Comparison of ENCODE assay signal across 13 cellular contexts in genomic region chr6:138945354-138945753, GRCh38. TPM values are rescaled to one million over a fixed set of nuclear protein-coding genes. Genes with fewer than 3 reads are reported as not detected.
A peak's percentile ranks its signal among the peaks of the same experiment; 100 is the strongest.
DNase-seq lines count a peak whose midpoint lies in the region; ATAC-seq, FAIRE-seq and TF ChIP-seq lines count a peak whose summit lies in the region.
"Had no signal": no experiment of that assay in that cellular context is flagged by ENCODE, and none has a peak within 500 bp of the region (broad histone marks: within the 10 kb centered on the region; RNA-seq: fewer than 3 reads in every experiment).

No MANE protein-coding gene starts in this region.

- in situ Hi-C loops in Panc1 (cut with HindIII; ENCODE audit: low pct_unique_long_range_greater_than_20kb, low sequenced_read_pairs), result no loop called here

- H3K4me3 ChIP-seq in AG10803 (ENCODE audit: low read length) (no peak overlapping the region), Panc1 (ENCODE audit: low read depth in 2 of 2, low read length in 2 of 2) (no peak overlapping the region)

- POLR2A ChIA-PET in Panc1 (lab: Charles Lee), result no interaction called here

- H3K9me3 ChIP-seq in Panc1 (ENCODE audit: control insufficient read depth, insufficient read depth, low read depth, low read length), result no peaks in the 10 kb centered on the region

- ATAC-seq in Panc1, result no peak
- ATAC-seq in foreskin keratinocyte, result no peak
- no peak for ATAC-seq in GM19452 (IDR thresholded peaks at IDR 0.05; ENCODE audit: unreplicated experiment)
- no peak for ATAC-seq in GM18520 (IDR thresholded peaks at IDR 0.05; ENCODE audit: unreplicated experiment)
- ATAC-seq: activated naive CD4-positive, alpha-beta T cell treated with anti-CD3 and anti-CD28 coated beads, Interleukin-2, amount 50 U/mL, for 72 hours had no signal

- DNase-seq in AG10803 (ENCODE audit: low read depth), result no peak
- no peak for DNase-seq in D721Med (ENCODE audit: insufficient read length, low spot score)
- DNase-seq in Panc1 (ENCODE audit: low read depth, low spot score), result no peak
- no peak for DNase-seq in foreskin keratinocyte
- no peak for DNase-seq in activated T-cell treated with anti-CD3 and anti-CD28 coated beads, Interleukin-2, amount 50 U/mL, for 1 hour
- DNase-seq: activated CD4-positive, alpha-beta T cell treated with anti-CD3 and anti-CD28 coated beads, Interleukin-2, amount 50 U/mL, for 48 hours; naive B cell; NCI-H526 treated with DMSO at 0.1 percent for 48 hours; substantia nigra had no signal

- H3K36me3 ChIP-seq in Panc1 (ENCODE audit: control insufficient read depth, insufficient read depth, low read length), result peaks cover 3% of the 10 kb centered on the region

- intact Hi-C loops in Panc1 (cut with micrococcal nuclease; ENCODE audit: unreplicated experiment), result no loop called here

- TF ChIP-seq CTCF in AG10803 (conservative IDR thresholded peaks at IDR 0.05; ENCODE audit: low read length) (0 out of 2 replicates have a peak, but pooled peaks have one; percentile 5), D721Med (IDR thresholded peaks at IDR 0.05; ENCODE audit: insufficient read depth, missing control alignments) (peak; percentile 7), Panc1 (IDR thresholded peaks at IDR 0.05) (peak; percentile 30; the same call in 1 of the 2 replicates), foreskin keratinocyte (conservative IDR thresholded peaks at IDR 0.05) (peak; percentile 23)

- CTCF ChIA-PET in Panc1 (lab: Charles Lee), result no interaction called here

- H3K27ac ChIP-seq in Panc1 (ENCODE audit: low read length) (no peak overlapping the region), foreskin keratinocyte (no peak overlapping the region)

- no peak for FAIRE-seq in D721Med (lab: Jason Lieb, UNC)
- FAIRE-seq: GM18507 had no signal

- H3K27me3 ChIP-seq in Panc1 (ENCODE audit: control insufficient read depth, insufficient read depth, low read length) (no peaks in the 10 kb centered on the region), foreskin keratinocyte (no peaks in the 10 kb centered on the region)

- no TSS peak for BruUV-seq in Panc1 (replicated peaks; lab: Mats Ljungman, UMichigan)

- H3K4me1 ChIP-seq in Panc1 (ENCODE audit: control insufficient read depth, insufficient read depth, low read length) (no peaks in the 10 kb centered on the region; the same call in 1 of the 2 replicates), foreskin keratinocyte (peaks cover 7% of the 10 kb centered on the region)

RNA-seq across cellular contexts. Expression of gene REPS1, which starts 42.7 kb away (rescaled TPM):
- total RNA-seq in Panc1 (2021; ENCODE audit: unreplicated experiment) (28.6 TPM), foreskin keratinocyte (60.1 and 60.4 TPM in 2 replicates)
- 16.1 TPM for polyA plus RNA-seq in Panc1 (2012; ENCODE audit: insufficient read length)
- 40.3 and 42.6 TPM in 2 replicates for polyA plus RNA-seq in foreskin keratinocyte
